Comparison of ENCODE assay signal across 8 cellular contexts in genomic region chr2:230762317-230762896, GRCh38. TPM values are rescaled to one million over a fixed set of nuclear protein-coding genes. Genes with fewer than 3 reads are reported as not detected.
DNase-seq lines count a peak whose midpoint lies in the region; ATAC-seq and TF ChIP-seq lines count a peak whose summit lies in the region.

No MANE protein-coding gene starts in this region.

- H3K4me3 Mint-ChIP-seq in naive B cell: no peak overlapping the region

- peaks cover 19% of the 10 kb centered on the region for H3K4me1 ChIP-seq in PC-9 (replicated peaks; ENCODE audit: insufficient read depth)

- H3K9me2 ChIP-seq in PC-9 (ENCODE audit: insufficient read depth): no peaks in the 10 kb centered on the region

- POLR2A ChIA-PET in PC-9 (lab: Charles Lee; ENCODE audit: unreplicated experiment): no interaction called here

- peaks cover 36% of the 10 kb centered on the region for H3F3A ChIP-seq in PC-9 (ENCODE audit: insufficient read depth, low read depth)

- peaks cover 6 to 20% of the 10 kb centered on the region in 2 donors for H3K36me3 Mint-ChIP-seq in naive B cell

- no TSS peak for BruUV-seq in PC-9 (replicated peaks; lab: Mats Ljungman, UMichigan)

- H3K27ac Mint-ChIP-seq in naive B cell: peak overlapping the region in 1 of 6 donors; percentile 71

- no peaks in the 10 kb centered on the region for H3K9me3 Mint-ChIP-seq in naive B cell

- peak; percentile 51 for TF ChIP-seq CTCF in PC-9 (conservative IDR thresholded peaks at IDR 0.05)
- peak; percentile 87 for TF ChIP-seq CTCF in brain microvascular endothelial cell (IDR thresholded peaks at IDR 0.05; ENCODE audit: low read depth, low read length, missing control alignments)

- H3K4me1 Mint-ChIP-seq in naive B cell: peaks cover 19 to 25% (median 23%) of the 10 kb centered on the region in 3 donors

- no peak overlapping the region for H3K4me3 ChIP-seq in PC-9
- H3K4me3 ChIP-seq in brain microvascular endothelial cell (ENCODE audit: low read depth, low read length): no peak overlapping the region

- in situ Hi-C loops in brain microvascular endothelial cell (cut with HindIII; ENCODE audit: low pct_ligation_motif_present, low sequenced_read_pairs): no loop called here

- H3K27me3 ChIP-seq in PC-9 (ENCODE audit: insufficient read depth, low read depth): no peaks in the 10 kb centered on the region
- no peaks in the 10 kb centered on the region for H3K27me3 ChIP-seq in brain microvascular endothelial cell (replicated peaks)

- no peaks in the 10 kb centered on the region for H3K27me3 Mint-ChIP-seq in naive B cell

- H3K9me3 ChIP-seq in PC-9 (ENCODE audit: insufficient read depth, low read depth): peaks cover 5% of the 10 kb centered on the region; the same call in 1 of the 2 replicates

- no peaks in the 10 kb centered on the region; the same call in 1 of the 2 replicates for H4K20me1 ChIP-seq in PC-9 (ENCODE audit: insufficient read depth)

- intact Hi-C loops in PC-9 (cut with micrococcal nuclease; ENCODE audit: unreplicated experiment): no loop called here
- intact Hi-C loops in posterior cingulate gyrus (cut with DNase I): no loop called here

- H3K79me2 ChIP-seq in PC-9 (ENCODE audit: low read depth): peaks cover 72% of the 10 kb centered on the region

- DNase-seq in activated CD8-positive, alpha-beta memory T cell treated with anti-CD3 and anti-CD28 coated beads, Interleukin-2, amount 50 U/mL, for 4 hours: peak; percentile 36
- DNase-seq in activated CD8-positive, alpha-beta memory T cell treated with anti-CD3 and anti-CD28 coated beads, Interleukin-2, amount 50 U/mL, for 48 hours: no peak
- DNase-seq in PC-9 (no peak), brain microvascular endothelial cell (peak; percentile 43), naive B cell (no peak), posterior cingulate gyrus (no peak)

- H3K4me2 ChIP-seq in PC-9: no peak overlapping the region

- CTCF ChIA-PET in PC-9 (lab: Charles Lee): interaction anchor here (0.5 kb wide), 1 partner anchor 835 kb away, joined by 3 read pairs; no protein-coding TSS in a partner anchor

- ATAC-seq in HG02798 (IDR thresholded peaks at IDR 0.05; ENCODE audit: poor library complexity, unreplicated experiment) (peak; percentile 75), naive B cell (ENCODE audit: low read depth in 2 of 2) (peak; percentile 64 to 74), GM21825 (IDR thresholded peaks at IDR 0.05; ENCODE audit: unreplicated experiment) (no peak)

- H3K36me3 ChIP-seq in PC-9 (ENCODE audit: low read depth): peaks cover 38% of the 10 kb centered on the region
- H3K36me3 ChIP-seq in brain microvascular endothelial cell (replicated peaks): peaks cover 5% of the 10 kb centered on the region

- H2AFZ ChIP-seq in PC-9: no peak overlapping the region

- no peak overlapping the region for H3K27ac ChIP-seq in PC-9
- no peak overlapping the region for H3K27ac ChIP-seq in brain microvascular endothelial cell

RNA-seq across cellular contexts. Expression of gene CAB39, which starts 49.8 kb away (rescaled TPM):
- 70.9 and 86.1 TPM in 2 replicates for total RNA-seq in PC-9 (2021)
- polyA plus RNA-seq in naive B cell (ENCODE audit: low read depth in 6 of 6): 10 to 100 TPM; 28.6 to 53.0 (median 43.6) TPM

Comparison
In these comparisons a context has a peak if more than half of its experiments do, and no peak if none do; other contexts are left out.
1. DNase-seq: peak in activated CD8-positive, alpha-beta memory T cell treated with anti-CD3 and anti-CD28 coated beads, Interleukin-2, amount 50 U/mL, for 4 hours (single experiment) and brain microvascular endothelial cell (single experiment); none in activated CD8-positive, alpha-beta memory T cell treated with anti-CD3 and anti-CD28 coated beads, Interleukin-2, amount 50 U/mL, for 48 hours (single experiment), PC-9 (0 of 2), naive B cell (single experiment) and posterior cingulate gyrus (0 of 10).